ENCODE assay signal across 8 cellular contexts in the genomic region with DNA sequence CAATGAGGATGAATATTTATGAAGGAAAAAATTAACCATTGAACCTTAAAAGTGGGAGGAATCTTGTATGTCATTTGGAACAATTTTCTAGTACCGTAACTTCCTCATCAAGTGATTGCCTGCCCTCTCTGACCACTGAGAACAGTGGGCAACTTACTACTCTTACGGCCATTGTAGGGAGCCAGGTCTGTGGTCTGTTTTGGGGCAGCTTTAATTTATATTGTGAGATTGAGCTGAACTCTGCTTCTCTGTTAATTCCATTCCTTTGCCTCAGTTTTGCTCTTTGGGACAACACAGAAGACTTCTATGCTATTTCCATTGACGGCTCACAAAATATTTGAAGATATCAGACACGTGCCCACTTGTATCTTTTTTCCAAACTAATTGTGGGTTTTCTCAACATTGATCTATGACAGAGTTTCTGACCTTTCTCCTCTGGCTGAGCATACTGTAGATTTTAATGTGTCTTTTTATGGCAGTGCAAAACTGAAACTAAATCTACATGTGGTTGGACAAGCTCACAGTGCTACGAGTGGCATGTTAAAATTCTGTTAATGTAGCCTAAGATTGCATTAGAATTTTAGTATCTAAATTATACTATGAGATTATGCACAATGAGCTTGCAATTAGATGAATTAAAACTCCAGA. TPM values are rescaled to one million over a fixed set of nuclear protein-coding genes. Genes with fewer than 3 reads are reported as not detected.
A peak's percentile ranks its signal among the peaks of the same experiment; 100 is the strongest.
DNase-seq lines count a peak whose midpoint lies in the region; ATAC-seq and TF ChIP-seq lines count a peak whose summit lies in the region.

No MANE protein-coding gene starts in this region.

- no peak for TF ChIP-seq POLR2A in prostate gland (IDR thresholded peaks at IDR 0.05)

- H3K36me3 ChIP-seq in SJSA1, result no peaks in the 10 kb centered on the region
- no peaks in the 10 kb centered on the region for H3K36me3 ChIP-seq in prostate gland
- H3K36me3 ChIP-seq in mesendoderm (ENCODE audit: control insufficient read depth, insufficient read depth, low read length), result no peaks in the 10 kb centered on the region
- H3K36me3 ChIP-seq in brain microvascular endothelial cell (replicated peaks), result no peaks in the 10 kb centered on the region

- peak overlapping the region; percentile 84 for H3K4me3 Mint-ChIP-seq in CD4-positive, alpha-beta T cell
- no peak overlapping the region for H3K4me3 Mint-ChIP-seq in progenitor cell of endocrine pancreas (ENCODE audit: low read depth)

- ATAC-seq in CD4-positive, alpha-beta T cell (ENCODE audit: poor library complexity), result peak; percentile 66
- peak; percentile 75 for ATAC-seq in GM21529 (IDR thresholded peaks at IDR 0.05; ENCODE audit: unreplicated experiment)

- intact Hi-C loops in CD4-positive, alpha-beta T cell (cut with DNase I, micrococcal nuclease), result no loop called here
- intact Hi-C loops in prostate gland (cut with DNase I), result no loop called here

- no peak overlapping the region for H2BK5ac ChIP-seq in mesendoderm (ENCODE audit: low read length)

- CTCF ChIA-PET in CD4-positive, alpha-beta T cell (lab: Charles Lee), result no interaction called here

- H3K9me3 ChIP-seq in CD4-positive, alpha-beta T cell (ENCODE audit: control insufficient read depth, low read length), result no peaks in the 10 kb centered on the region
- H3K9me3 ChIP-seq in SJSA1 (replicated peaks) (no peaks in the 10 kb centered on the region), prostate gland (no peaks in the 10 kb centered on the region)

- H3K4me1 ChIP-seq in SJSA1 (replicated peaks) (peaks cover 29% of the 10 kb centered on the region), prostate gland (replicated peaks) (no peaks in the 10 kb centered on the region), mesendoderm (ENCODE audit: control insufficient read depth, low read depth, low read length) (no peaks in the 10 kb centered on the region)

- H2AK5ac ChIP-seq in mesendoderm (ENCODE audit: low read length), result no peak overlapping the region

- no peaks in the 10 kb centered on the region for H3K36me3 Mint-ChIP-seq in CD4-positive, alpha-beta T cell (ENCODE audit: low read depth)
- H3K36me3 Mint-ChIP-seq in progenitor cell of endocrine pancreas (ENCODE audit: insufficient read depth), result no peaks in the 10 kb centered on the region

- H3K18ac ChIP-seq in mesendoderm (ENCODE audit: low read length), result no peak overlapping the region

- no peaks in the 10 kb centered on the region for H3K9me3 Mint-ChIP-seq in CD4-positive, alpha-beta T cell
- H3K9me3 Mint-ChIP-seq in progenitor cell of endocrine pancreas (ENCODE audit: low read depth), result peaks cover 5% of the 10 kb centered on the region

- no peak overlapping the region for H3K4me2 ChIP-seq in mesendoderm (ENCODE audit: low read length)

- H3K27ac Mint-ChIP-seq in CD4-positive, alpha-beta T cell, result peak overlapping the region; percentile 18
- H3K27ac Mint-ChIP-seq in progenitor cell of endocrine pancreas, result no peak overlapping the region

- no peak for DNase-seq in CD4-positive, alpha-beta T cell
- DNase-seq in SJSA1 (ENCODE audit: low read depth in 1 of 2, low spot score in 2 of 2), result peak in 1 of 2 experiments; percentile 42
- peak; percentile 2 for DNase-seq in kidney glomerular epithelial cell (lab: John Stamatoyannopoulos, UW)
- DNase-seq in prostate gland (ENCODE audit: low spot score), result no peak
- DNase-seq in mesendoderm, result no peak
- DNase-seq in progenitor cell of endocrine pancreas (ENCODE audit: low spot score, unreplicated experiment), result no peak
- DNase-seq in brain microvascular endothelial cell, result no peak

- no peak overlapping the region for H2BK120ac ChIP-seq in mesendoderm (ENCODE audit: low read depth, low read length)

- no peak overlapping the region for H3K27ac ChIP-seq in CD4-positive, alpha-beta T cell (ENCODE audit: low read depth, low read length)
- peak overlapping the region; percentile 32 for H3K27ac ChIP-seq in SJSA1
- H3K27ac ChIP-seq in prostate gland, result no peak overlapping the region
- H3K27ac ChIP-seq in mesendoderm (ENCODE audit: low read depth, low read length), result no peak overlapping the region
- no peak overlapping the region for H3K27ac ChIP-seq in brain microvascular endothelial cell

- no peaks in the 10 kb centered on the region for H3K79me2 ChIP-seq in mesendoderm (ENCODE audit: control insufficient read depth, insufficient read depth, low read length)

- no peaks in the 10 kb centered on the region for H3K79me1 ChIP-seq in mesendoderm (ENCODE audit: low read length)

- H3K27me3 Mint-ChIP-seq in CD4-positive, alpha-beta T cell, result no peaks in the 10 kb centered on the region
- H3K27me3 Mint-ChIP-seq in progenitor cell of endocrine pancreas, result no peaks in the 10 kb centered on the region

- POLR2A ChIA-PET in CD4-positive, alpha-beta T cell (lab: Charles Lee), result interaction anchor here (0.9 to 1.1 kb wide), 2 partner anchors 28 to 94 kb away, joined by 5 read pairs; a partner anchor contains a TSS

- no peak overlapping the region for H4K8ac ChIP-seq in mesendoderm (ENCODE audit: low read depth, low read length)

- H3K23ac ChIP-seq in mesendoderm (ENCODE audit: low read length), result no peak overlapping the region

- H3K9ac ChIP-seq in mesendoderm (ENCODE audit: low read length), result no peak overlapping the region

- peaks cover 11% of the 10 kb centered on the region for H3K4me1 Mint-ChIP-seq in CD4-positive, alpha-beta T cell (ENCODE audit: low read depth)
- H3K4me1 Mint-ChIP-seq in progenitor cell of endocrine pancreas (ENCODE audit: low read depth), result no peaks in the 10 kb centered on the region

- TF ChIP-seq CTCF in CD4-positive, alpha-beta T cell (IDR thresholded peaks at IDR 0.05), result no peak
- TF ChIP-seq CTCF in prostate gland (IDR thresholded peaks at IDR 0.05), result no peak
- TF ChIP-seq CTCF in progenitor cell of endocrine pancreas (IDR thresholded peaks at IDR 0.05; ENCODE audit: unreplicated experiment), result no peak
- no peak for TF ChIP-seq CTCF in brain microvascular endothelial cell (IDR thresholded peaks at IDR 0.05; ENCODE audit: low read depth, low read length, missing control alignments)

- H3K27me3 ChIP-seq in CD4-positive, alpha-beta T cell (ENCODE audit: control insufficient read depth, insufficient read depth, low read length), result no peaks in the 10 kb centered on the region
- H3K27me3 ChIP-seq in SJSA1 (replicated peaks), result no peaks in the 10 kb centered on the region
- H3K27me3 ChIP-seq in prostate gland (replicated peaks; ENCODE audit: insufficient read depth), result no peaks in the 10 kb centered on the region
- H3K27me3 ChIP-seq in mesendoderm (ENCODE audit: insufficient read depth, low read length, poor library complexity), result no peaks in the 10 kb centered on the region
- H3K27me3 ChIP-seq in brain microvascular endothelial cell (replicated peaks), result no peaks in the 10 kb centered on the region

- H2BK15ac ChIP-seq in mesendoderm (replicated peaks; ENCODE audit: low read depth), result no peak overlapping the region

- 46% methylated on average over 5 of the region's 5 CpGs for WGBS in prostate gland
- WGBS in mesendoderm (ENCODE audit: extremely low coverage, insufficient coverage, low lambda C conversion rate), result no CpG with 5 or more reads among the region's 5 CpGs

- no peak overlapping the region for H3K4ac ChIP-seq in mesendoderm (ENCODE audit: low read depth, low read length)

- no peak overlapping the region for H3K4me3 ChIP-seq in SJSA1
- H3K4me3 ChIP-seq in prostate gland, result no peak overlapping the region
- H3K4me3 ChIP-seq in mesendoderm (ENCODE audit: low read length), result no peak overlapping the region
- H3K4me3 ChIP-seq in brain microvascular endothelial cell (ENCODE audit: low read depth, low read length), result no peak overlapping the region

- in situ Hi-C loops in brain microvascular endothelial cell (cut with HindIII; ENCODE audit: low pct_ligation_motif_present, low sequenced_read_pairs), result no loop called here

- H4K5ac ChIP-seq in mesendoderm (ENCODE audit: low read length), result no peak overlapping the region

- no peak overlapping the region for H3K56ac ChIP-seq in mesendoderm (ENCODE audit: low read length)

RNA-seq across cellular contexts. Expression of a gene that starts 27.8 kb away (rescaled TPM):
- 10 to 100 TPM; 27.6 to 29.3 TPM for total RNA-seq in CD4-positive, alpha-beta T cell
- total RNA-seq in SJSA1 (2014; rRNA removed; shearing (Covaris generic)), result 25.1 and 32.0 TPM in 2 replicates
- total RNA-seq in prostate gland (10 to 100 TPM in 1 of 2 donors, 1 to 10 TPM in 1; 7.5 to 12.6 TPM), progenitor cell of endocrine pancreas (34.2 and 35.0 TPM in 2 replicates)
- 40.8 TPM for polyA plus RNA-seq in mesendoderm (2013, experiment 1 of 2)
- 40.3 TPM for polyA plus RNA-seq in mesendoderm (2013, experiment 2 of 2)
